Comparison of ENCODE assay signal across 19 cellular contexts in genomic region chr10:43970747-43971146, GRCh38.
DNase-seq lines count a peak whose midpoint lies in the region; ATAC-seq, FAIRE-seq and TF ChIP-seq lines count a peak whose summit lies in the region.
"Had no signal": no experiment of that assay in that cellular context is flagged by ENCODE, and none has a peak within 500 bp of the region (broad histone marks: within the 10 kb centered on the region; RNA-seq: fewer than 3 reads in every experiment).

No MANE protein-coding gene starts in this region.

- CTCF ChIA-PET in K562 (lab: Yijun Ruan, JAX; ENCODE audit: low intra/inter-chr PET ratio): no interaction called here

- intact Hi-C loops in K562 (cut with micrococcal nuclease) (no loop called here), sciatic nerve (cut with DNase I) (no loop called here), psoas muscle (cut with DNase I) (no loop called here), testis (cut with DNase I; ENCODE audit: low total_unique reads) (no loop called here)

- H3K27ac ChIP-seq in K562 (ENCODE audit: extremely low read depth, low read depth, low read length) (no peak overlapping the region), psoas muscle (no peak overlapping the region), testis (no peak overlapping the region)
- H3K27ac ChIP-seq: C4-2B had no signal

- in situ Hi-C loops in K562 (cut with MboI): no loop called here

- 2% methylated on average over 2 of the region's 2 CpGs for WGBS in K562 (ENCODE audit: insufficient coverage, low coverage, missing lambda C conversion rate)
- 54 to 70% (median 59%) methylated on average over 2 of the region's 2 CpGs for WGBS in psoas muscle, 3 donors
- 83 to 91% methylated on average over 2 of the region's 2 CpGs for WGBS in testis, 2 donors

- H3K4me2 ChIP-seq in K562 (ENCODE audit: insufficient read depth, low read length): no peak overlapping the region

- ATAC-seq in K562: no peak
- no peak for ATAC-seq in sciatic nerve
- no peak for ATAC-seq in psoas muscle
- ATAC-seq in GM21717 (IDR thresholded peaks at IDR 0.05; ENCODE audit: unreplicated experiment): no peak

- no peak for FAIRE-seq in K562 (lab: Jason Lieb, UNC)
- FAIRE-seq: A204.1, G401.6, GM19239, HTR-8/SVneo had no signal

- POLR2A ChIA-PET in K562 (lab: Yijun Ruan, JAX): interaction anchor here (0.6 kb wide), 1 partner anchor 790 kb away, joined by 3 read pairs; no protein-coding TSS in a partner anchor

- H3K9ac ChIP-seq in K562 (ENCODE audit: insufficient read depth in 1 of 2, low read depth in 2 of 2, low read length in 2 of 2): no peak overlapping the region

- BruUV-seq in K562 (replicated peaks; lab: Mats Ljungman, UMichigan): no TSS peak

- TF ChIP-seq RAD21 in K562 (CRISPR knock-in tag; conservative IDR thresholded peaks at IDR 0.05 in 1 of 2, IDR thresholded peaks at IDR 0.05 in 1 of 2): no peak

- no peaks in the 10 kb centered on the region for H3K9me1 ChIP-seq in K562 (ENCODE audit: control insufficient read depth, insufficient read depth, low read length)

- no peaks in the 10 kb centered on the region for H3K4me1 ChIP-seq in K562 (replicated peaks in 1 of 2; ENCODE audit: control insufficient read depth in 2 of 2, insufficient read depth in 2 of 2, low read length in 2 of 2)
- no peaks in the 10 kb centered on the region for H3K4me1 ChIP-seq in psoas muscle
- no peaks in the 10 kb centered on the region for H3K4me1 ChIP-seq in testis
- H3K4me1 ChIP-seq: BE2C had no signal

- no peak overlapping the region for H3K4me3 ChIP-seq in K562
- H3K4me3 ChIP-seq in psoas muscle: no peak overlapping the region
- no peak overlapping the region for H3K4me3 ChIP-seq in testis

- H3K27me3 ChIP-seq in K562 (ENCODE audit: control insufficient read depth in 2 of 2, insufficient read depth in 2 of 2, low read length in 2 of 2) (peaks cover 2 to 28% of the 10 kb centered on the region in 2 experiments; a peak in 3 of 5 replicates), psoas muscle (ENCODE audit: insufficient read depth in 3 of 3, low read length in 2 of 3) (no peaks in the 10 kb centered on the region), testis (no peaks in the 10 kb centered on the region)
- H3K27me3 ChIP-seq: BE2C had no signal

- H3K36me3 ChIP-seq in K562 (ENCODE audit: control insufficient read depth, insufficient read depth, low read length) (no peaks in the 10 kb centered on the region), psoas muscle (ENCODE audit: insufficient read depth in 1 of 2, low read depth in 1 of 2) (no peaks in the 10 kb centered on the region), testis (ENCODE audit: low read depth, missing control alignments) (no peaks in the 10 kb centered on the region)
- H3K36me3 ChIP-seq: BE2C had no signal

- no peak for TF ChIP-seq EP300 in K562 (IDR thresholded peaks at IDR 0.05; ENCODE audit: low read length)

- TF ChIP-seq CTCF in K562 (IDR thresholded peaks at IDR 0.05 in 2 of 3, conservative IDR thresholded peaks at IDR 0.05 in 1 of 3; ENCODE audit: insufficient read depth in 2 of 3, low read depth in 1 of 3, low read length in 3 of 3) (no peak), psoas muscle (IDR thresholded peaks at IDR 0.05) (no peak), testis (IDR thresholded peaks at IDR 0.05) (no peak)

- no peak for TF ChIP-seq POLR2A in K562 (conservative IDR thresholded peaks at IDR 0.05)
- no peak for TF ChIP-seq POLR2A in testis (IDR thresholded peaks at IDR 0.05)

- no peak overlapping the region for H2AFZ ChIP-seq in K562 (ENCODE audit: low read depth, low read length)

- no peaks in the 10 kb centered on the region for H3K79me2 ChIP-seq in K562 (ENCODE audit: control insufficient read depth, insufficient read depth, low read length)

- no peaks in the 10 kb centered on the region; the same call in 1 of the 2 replicates for H4K20me1 ChIP-seq in K562 (replicated peaks; ENCODE audit: control insufficient read depth, insufficient read depth, low read length)

- H3K9me3 ChIP-seq in K562 (replicated peaks; ENCODE audit: control insufficient read depth, insufficient read depth, low read depth, low read length): no peaks in the 10 kb centered on the region
- no peaks in the 10 kb centered on the region for H3K9me3 ChIP-seq in psoas muscle
- no peaks in the 10 kb centered on the region for H3K9me3 ChIP-seq in testis
- H3K9me3 ChIP-seq: BE2C had no signal

- DNase-seq in K562 (ENCODE audit: extremely low read depth in 1 of 4, low spot score in 3 of 4) (no peak), ecto neural progenitor cell (ENCODE audit: low spot score) (peak; percentile 37), lung microvascular endothelial cell (ENCODE audit: low read depth in 2 of 2) (peak; percentile 71 to 85), sciatic nerve (ENCODE audit: low spot score) (peak; percentile 48), psoas muscle (no peak), testis (no peak)
- DNase-seq: BE2C; CD4-positive, alpha-beta memory T cell; DMS153; DMS79 treated with DMSO at 0.1 percent for 48 hours; EL; HCEC 1CT; HFFc6 had no signal

TF ChIP-seq in K562, 482 proteins besides CTCF, POLR2A, EP300 and RAD21:
- TF ChIP-seq ZBTB17 (CRISPR knock-in tag; IDR thresholded peaks at IDR 0.05) (no peak), RFX1 (IDR thresholded peaks at IDR 0.05) (peak; percentile 72)
TF ChIP-seq in K562: peak in this region for 1.

Comparison
In these comparisons a context has a peak if more than half of its experiments do, and no peak if none do; other contexts are left out.
1. DNase-seq: peak in ecto neural progenitor cell (single experiment), lung microvascular endothelial cell (2 of 2) and sciatic nerve (single experiment); none in K562 (0 of 4), psoas muscle (0 of 2) and testis (single experiment).